ENCODE assay signal across 8 cellular contexts in genomic region chr17:50213026-50214015, GRCh38. TPM values are rescaled to one million over a fixed set of nuclear protein-coding genes. Genes with fewer than 3 reads are reported as not detected.
DNase-seq lines count a peak whose midpoint lies in the region; ATAC-seq and TF ChIP-seq lines count a peak whose summit lies in the region.

No MANE protein-coding gene starts in this region.

- peaks cover 86% of the 10 kb centered on the region for H3K4me1 Mint-ChIP-seq in nephron progenitor cell

- TF ChIP-seq CTCF in nephron progenitor cell (IDR thresholded peaks at IDR 0.05), result no peak

- H3K27me3 Mint-ChIP-seq in nephron progenitor cell (ENCODE audit: low read depth, poor library complexity), result peaks cover 14% of the 10 kb centered on the region

- H3K9me3 Mint-ChIP-seq in nephron progenitor cell, result no peaks in the 10 kb centered on the region

- peak overlapping the region; percentile 48 for H3K27ac Mint-ChIP-seq in nephron progenitor cell

- ATAC-seq in GM19328 (IDR thresholded peaks at IDR 0.05; ENCODE audit: unreplicated experiment), result peak; percentile 74
- ATAC-seq in HG03439 (IDR thresholded peaks at IDR 0.05; ENCODE audit: unreplicated experiment), result peak; percentile 65

- H3K27ac ChIP-seq in substantia nigra (ENCODE audit: low read depth, low read length, poor library complexity, severe bottlenecking), result no peak overlapping the region

- DNase-seq in Daoy (ENCODE audit: low read depth) (peak; percentile 70), nephron progenitor cell (no peak), GM03348 (ENCODE audit: low spot score) (no peak), substantia nigra (lab: John Stamatoyannopoulos, UW) (no peak), retina (no peak)
- peak; percentile 25 for DNase-seq in activated T-cell treated with anti-CD3 and anti-CD28 coated beads, Interleukin-2, amount 50 U/mL, for 1 hour

- H3K36me3 Mint-ChIP-seq in nephron progenitor cell (ENCODE audit: low read depth), result no peaks in the 10 kb centered on the region

- no peak overlapping the region for H3K4me3 Mint-ChIP-seq in nephron progenitor cell

RNA-seq across cellular contexts. Expression of gene COL1A1, which starts 11.9 kb away (rescaled TPM):
- total RNA-seq in Daoy (2014; rRNA removed; shearing (Covaris generic)), result 288 and 336 TPM in 2 replicates

RNA-seq across cellular contexts. Expression of gene SGCA, which starts 47.5 kb away (rescaled TPM):
- 0.51 and 1.3 TPM in 2 replicates for total RNA-seq in Daoy (2014; rRNA removed; shearing (Covaris generic))

Comparison
In these comparisons a context has a peak if more than half of its experiments do, and no peak if none do; other contexts are left out.
1. DNase-seq: peak in Daoy (single experiment) and activated T-cell treated with anti-CD3 and anti-CD28 coated beads, Interleukin-2, amount 50 U/mL, for 1 hour (single experiment); none in nephron progenitor cell (single experiment), GM03348 (single experiment), substantia nigra (0 of 49) and retina (single experiment).